Comparison of ENCODE assay signal across 15 cellular contexts in the genomic region with DNA sequence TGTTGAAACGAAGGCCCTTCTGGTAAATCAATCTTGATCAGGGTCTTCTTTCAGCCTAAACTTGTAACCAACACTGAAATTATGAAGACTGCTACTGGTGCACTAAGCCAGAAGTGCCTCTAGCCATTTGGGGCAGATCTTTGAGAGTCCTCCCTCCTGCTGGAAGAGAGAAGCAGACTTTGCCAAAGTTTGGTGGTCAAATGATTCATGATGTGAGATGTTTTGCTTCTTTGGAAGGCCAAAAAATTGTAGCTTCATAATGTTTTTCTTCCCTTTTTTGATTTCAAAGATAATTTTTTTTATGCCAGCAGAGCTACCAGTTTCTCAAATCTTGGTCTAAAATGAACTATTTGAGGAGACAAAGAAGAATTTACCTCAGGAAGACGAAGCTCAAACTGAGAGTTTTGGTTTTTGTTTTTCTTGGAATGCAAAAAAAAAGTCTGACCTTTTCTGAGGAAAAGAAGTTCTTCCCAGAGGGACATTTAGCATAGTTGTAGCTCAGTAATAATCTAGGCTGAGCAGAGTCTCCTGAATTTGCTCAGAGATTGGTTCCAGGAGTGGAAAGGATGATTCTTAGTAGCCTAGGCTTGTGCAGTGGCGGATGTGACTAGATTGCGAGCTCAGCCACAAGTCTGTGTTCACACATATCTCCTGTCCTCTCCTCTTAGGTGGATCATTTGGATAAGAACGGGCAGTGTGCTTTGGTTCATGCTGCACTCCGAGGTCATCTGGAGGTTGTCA. TPM values are rescaled to one million over a fixed set of nuclear protein-coding genes. Genes with fewer than 3 reads are reported as not detected.
A peak's percentile ranks its signal among the peaks of the same experiment; 100 is the strongest.
DNase-seq lines count a peak whose midpoint lies in the region; ATAC-seq, FAIRE-seq and TF ChIP-seq lines count a peak whose summit lies in the region.
"Had no signal": no experiment of that assay in that cellular context is flagged by ENCODE, and none has a peak within 500 bp of the region (broad histone marks: within the 10 kb centered on the region; RNA-seq: fewer than 3 reads in every experiment).

No MANE protein-coding gene starts in this region.

- no peak for TF ChIP-seq POLR2A in transverse colon (IDR thresholded peaks at IDR 0.05)

- FAIRE-seq in D721Med (lab: Jason Lieb, UNC) = no peak

- peaks cover 54% of the 10 kb centered on the region for H3K36me3 Mint-ChIP-seq in nephron progenitor cell (ENCODE audit: low read depth)

- no peaks in the 10 kb centered on the region for H3K9me3 ChIP-seq in transverse colon

- peaks cover 6% of the 10 kb centered on the region for H3K27me3 Mint-ChIP-seq in nephron progenitor cell (ENCODE audit: low read depth, poor library complexity)
- H3K27me3 Mint-ChIP-seq: activated naive CD4-positive, alpha-beta T cell treated with anti-CD3 and anti-CD28 coated beads, Interleukin-2, amount 50 U/mL, for 24 hours; dendritic cell treated with granulocyte-macrophage colony-stimulating factor and Interleukin-4, amounts not matched to agents 40 ng/mL and 50 ng/mL, for 4 days had no signal

- WGBS in transverse colon (ENCODE audit: low coverage in 1 of 2), 2 donors = 73 to 84% methylated on average over 2 to 6 of the region's 6 CpGs

- H3K27ac ChIP-seq in transverse colon = peak overlapping the region in 1 of 4 donors; percentile 17

- H3K4me1 Mint-ChIP-seq in nephron progenitor cell = no peaks in the 10 kb centered on the region
- H3K4me1 Mint-ChIP-seq: activated naive CD4-positive, alpha-beta T cell treated with anti-CD3 and anti-CD28 coated beads, Interleukin-2, amount 50 U/mL, for 24 hours had no signal

- peak overlapping the region; percentile 33 for H3K27ac Mint-ChIP-seq in nephron progenitor cell
- H3K27ac Mint-ChIP-seq: activated naive CD4-positive, alpha-beta T cell treated with anti-CD3 and anti-CD28 coated beads, Interleukin-2, amount 50 U/mL, for 24 hours; CD14-positive monocyte; dendritic cell treated with granulocyte-macrophage colony-stimulating factor and Interleukin-4, amounts not matched to agents 40 ng/mL and 50 ng/mL, for 4 days had no signal

- in situ Hi-C loops in transverse colon (cut with MboI; ENCODE audit: low pct_ligation_motif_present in 1 of 4, low pct_unique_long_range_greater_than_20kb in 1 of 4, low sequenced_read_pairs in 3 of 4) = loop anchor here in 2 of 4 donors (25.0 kb wide), 1 partner anchor 308 kb away; no protein-coding TSS in a partner anchor

- no peaks in the 10 kb centered on the region for H3K9me3 Mint-ChIP-seq in nephron progenitor cell
- H3K9me3 Mint-ChIP-seq: activated naive CD4-positive, alpha-beta T cell treated with anti-CD3 and anti-CD28 coated beads, Interleukin-2, amount 50 U/mL, for 24 hours; CD14-positive monocyte; dendritic cell treated with granulocyte-macrophage colony-stimulating factor and Interleukin-4, amounts not matched to agents 40 ng/mL and 50 ng/mL, for 4 days had no signal

- peak; percentile 50 for ATAC-seq in SK-N-SH treated with all-trans-retinoic acid at 6 μM for 48 hours
- no peak for ATAC-seq in GM19351 (IDR thresholded peaks at IDR 0.05; ENCODE audit: unreplicated experiment)
- ATAC-seq in GM21515 (IDR thresholded peaks at IDR 0.05; ENCODE audit: unreplicated experiment) = no peak
- ATAC-seq: HCT116 had no signal

- H3K4me3 ChIP-seq in transverse colon = no peak overlapping the region

- H3K4me3 Mint-ChIP-seq in nephron progenitor cell = no peak overlapping the region
- H3K4me3 Mint-ChIP-seq: activated naive CD4-positive, alpha-beta T cell treated with anti-CD3 and anti-CD28 coated beads, Interleukin-2, amount 50 U/mL, for 24 hours; CD14-positive monocyte; dendritic cell treated with granulocyte-macrophage colony-stimulating factor and Interleukin-4, amounts not matched to agents 40 ng/mL and 50 ng/mL, for 4 days had no signal

- intact Hi-C loops in transverse colon (cut with DNase I; ENCODE audit: low total_unique reads) = no loop called here

- DNase-seq in Daoy (ENCODE audit: low read depth) = peak; percentile 14
- peak; percentile 93 for DNase-seq in fibroblast of peridontal ligament (ENCODE audit: extremely low read depth)
- DNase-seq in nephron progenitor cell = no peak
- DNase-seq in D721Med (ENCODE audit: insufficient read length, low spot score) = no peak
- DNase-seq in transverse colon = no peak
- DNase-seq: foreskin melanocyte; NCI-H2171; stimulated activated naive CD4-positive, alpha-beta T cell had no signal

- H3K36me3 ChIP-seq in transverse colon = no peaks in the 10 kb centered on the region

- no peak for TF ChIP-seq CTCF in nephron progenitor cell (IDR thresholded peaks at IDR 0.05)
- no peak for TF ChIP-seq CTCF in D721Med (IDR thresholded peaks at IDR 0.05; ENCODE audit: insufficient read depth, missing control alignments)
- no peak for TF ChIP-seq CTCF in transverse colon (IDR thresholded peaks at IDR 0.05)

- TF ChIP-seq EP300 in transverse colon (IDR thresholded peaks at IDR 0.05; ENCODE audit: low read depth) = no peak

- no peaks in the 10 kb centered on the region for H3K27me3 ChIP-seq in transverse colon

- H3K4me1 ChIP-seq in transverse colon = peaks cover 0 to 18% (median 4%) of the 10 kb centered on the region in 4 donors

TF ChIP-seq in SK-N-SH treated with all-trans-retinoic acid at 6 μM for 48 hours, 23 proteins besides CTCF, POLR2A, EP300 and RAD21 (continues in another document):
- TF ChIP-seq GLIS3 (CRISPR knock-in tag; IDR thresholded peaks at IDR 0.05) = no peak
- no peak for TF ChIP-seq PPARA (CRISPR knock-in tag; IDR thresholded peaks at IDR 0.05; ENCODE audit: borderline replicate concordance)
- TF ChIP-seq ZFP30 (CRISPR knock-in tag; IDR thresholded peaks at IDR 0.05) = no peak
- TF ChIP-seq, protein P1, sequence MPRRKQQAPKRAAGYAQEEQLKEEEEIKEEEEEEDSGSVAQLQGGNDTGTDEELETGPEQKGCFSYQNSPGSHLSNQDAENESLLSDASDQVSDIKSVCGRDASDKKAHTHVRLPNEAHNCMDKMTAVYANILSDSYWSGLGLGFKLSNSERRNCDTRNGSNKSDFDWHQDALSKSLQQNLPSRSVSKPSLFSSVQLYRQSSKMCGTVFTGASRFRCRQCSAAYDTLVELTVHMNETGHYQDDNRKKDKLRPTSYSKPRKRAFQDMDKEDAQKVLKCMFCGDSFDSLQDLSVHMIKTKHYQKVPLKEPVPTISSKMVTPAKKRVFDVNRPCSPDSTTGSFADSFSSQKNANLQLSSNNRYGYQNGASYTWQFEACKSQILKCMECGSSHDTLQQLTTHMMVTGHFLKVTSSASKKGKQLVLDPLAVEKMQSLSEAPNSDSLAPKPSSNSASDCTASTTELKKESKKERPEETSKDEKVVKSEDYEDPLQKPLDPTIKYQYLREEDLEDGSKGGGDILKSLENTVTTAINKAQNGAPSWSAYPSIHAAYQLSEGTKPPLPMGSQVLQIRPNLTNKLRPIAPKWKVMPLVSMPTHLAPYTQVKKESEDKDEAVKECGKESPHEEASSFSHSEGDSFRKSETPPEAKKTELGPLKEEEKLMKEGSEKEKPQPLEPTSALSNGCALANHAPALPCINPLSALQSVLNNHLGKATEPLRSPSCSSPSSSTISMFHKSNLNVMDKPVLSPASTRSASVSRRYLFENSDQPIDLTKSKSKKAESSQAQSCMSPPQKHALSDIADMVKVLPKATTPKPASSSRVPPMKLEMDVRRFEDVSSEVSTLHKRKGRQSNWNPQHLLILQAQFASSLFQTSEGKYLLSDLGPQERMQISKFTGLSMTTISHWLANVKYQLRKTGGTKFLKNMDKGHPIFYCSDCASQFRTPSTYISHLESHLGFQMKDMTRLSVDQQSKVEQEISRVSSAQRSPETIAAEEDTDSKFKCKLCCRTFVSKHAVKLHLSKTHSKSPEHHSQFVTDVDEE (CRISPR knock-in tag; IDR thresholded peaks at IDR 0.05) = no peak
- no peak for TF ChIP-seq TOX (CRISPR knock-in tag; IDR thresholded peaks at IDR 0.05; ENCODE audit: borderline replicate concordance)
- TF ChIP-seq SNAI2 (CRISPR knock-in tag; IDR thresholded peaks at IDR 0.05) = no peak
- TF ChIP-seq, protein P2, sequence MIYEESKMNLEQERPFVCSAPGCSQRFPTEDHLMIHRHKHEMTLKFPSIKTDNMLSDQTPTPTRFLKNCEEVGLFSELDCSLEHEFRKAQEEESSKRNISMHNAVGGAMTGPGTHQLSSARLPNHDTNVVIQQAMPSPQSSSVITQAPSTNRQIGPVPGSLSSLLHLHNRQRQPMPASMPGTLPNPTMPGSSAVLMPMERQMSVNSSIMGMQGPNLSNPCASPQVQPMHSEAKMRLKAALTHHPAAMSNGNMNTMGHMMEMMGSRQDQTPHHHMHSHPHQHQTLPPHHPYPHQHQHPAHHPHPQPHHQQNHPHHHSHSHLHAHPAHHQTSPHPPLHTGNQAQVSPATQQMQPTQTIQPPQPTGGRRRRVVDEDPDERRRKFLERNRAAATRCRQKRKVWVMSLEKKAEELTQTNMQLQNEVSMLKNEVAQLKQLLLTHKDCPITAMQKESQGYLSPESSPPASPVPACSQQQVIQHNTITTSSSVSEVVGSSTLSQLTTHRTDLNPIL (CRISPR knock-in tag; IDR thresholded peaks at IDR 0.05; ENCODE audit: low read depth) = no peak
- TF ChIP-seq, protein P3, sequence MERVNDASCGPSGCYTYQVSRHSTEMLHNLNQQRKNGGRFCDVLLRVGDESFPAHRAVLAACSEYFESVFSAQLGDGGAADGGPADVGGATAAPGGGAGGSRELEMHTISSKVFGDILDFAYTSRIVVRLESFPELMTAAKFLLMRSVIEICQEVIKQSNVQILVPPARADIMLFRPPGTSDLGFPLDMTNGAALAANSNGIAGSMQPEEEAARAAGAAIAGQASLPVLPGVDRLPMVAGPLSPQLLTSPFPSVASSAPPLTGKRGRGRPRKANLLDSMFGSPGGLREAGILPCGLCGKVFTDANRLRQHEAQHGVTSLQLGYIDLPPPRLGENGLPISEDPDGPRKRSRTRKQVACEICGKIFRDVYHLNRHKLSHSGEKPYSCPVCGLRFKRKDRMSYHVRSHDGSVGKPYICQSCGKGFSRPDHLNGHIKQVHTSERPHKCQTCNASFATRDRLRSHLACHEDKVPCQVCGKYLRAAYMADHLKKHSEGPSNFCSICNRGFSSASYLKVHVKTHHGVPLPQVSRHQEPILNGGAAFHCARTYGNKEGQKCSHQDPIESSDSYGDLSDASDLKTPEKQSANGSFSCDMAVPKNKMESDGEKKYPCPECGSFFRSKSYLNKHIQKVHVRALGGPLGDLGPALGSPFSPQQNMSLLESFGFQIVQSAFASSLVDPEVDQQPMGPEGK (CRISPR knock-in tag; IDR thresholded peaks at IDR 0.05; ENCODE audit: borderline replicate concordance) = no peak
- TF ChIP-seq ZC3H10 (CRISPR knock-in tag; IDR thresholded peaks at IDR 0.05) = no peak
- no peak for TF ChIP-seq CSDC2 (CRISPR knock-in tag; IDR thresholded peaks at IDR 0.05)
- no peak for TF ChIP-seq ESRRG (CRISPR knock-in tag; IDR thresholded peaks at IDR 0.05)
- no peak for TF ChIP-seq ZNF8 (CRISPR knock-in tag; IDR thresholded peaks at IDR 0.05)
- no peak for TF ChIP-seq ZNF70 (CRISPR knock-in tag; IDR thresholded peaks at IDR 0.05)
- no peak for TF ChIP-seq ZNF565 (CRISPR knock-in tag; conservative IDR thresholded peaks at IDR 0.05; ENCODE audit: low read depth)
- no peak for TF ChIP-seq ARNTL (CRISPR knock-in tag; IDR thresholded peaks at IDR 0.05; ENCODE audit: borderline replicate concordance, low read depth)
- no peak for TF ChIP-seq OSR1 (CRISPR knock-in tag; IDR thresholded peaks at IDR 0.05)
- no peak for TF ChIP-seq ZFP3 (CRISPR knock-in tag; IDR thresholded peaks at IDR 0.05)

RNA-seq across cellular contexts. Expression of a gene that starts 50.9 kb away (rescaled TPM):
- total RNA-seq in Daoy (2014; rRNA removed; shearing (Covaris generic)) = 16.7 and 21.1 TPM in 2 replicates
- total RNA-seq in transverse colon = 100 to 1,000 TPM in 1 of 4 donors, 10 to 100 TPM in 3; 52.6 to 315 (median 68.5) TPM

Comparison
In these comparisons a context has a peak if more than half of its experiments do, and no peak if none do; other contexts are left out.
1. DNase-seq: peak in Daoy (single experiment) and fibroblast of peridontal ligament (single experiment); none in nephron progenitor cell (single experiment), D721Med (single experiment) and transverse colon (single experiment).